Comparison of ENCODE assay signal across 20 cellular contexts in genomic region chr11:114064216-114064615, GRCh38. TPM values are rescaled to one million over a fixed set of nuclear protein-coding genes. Genes with fewer than 3 reads are reported as not detected.
DNase-seq lines count a peak whose midpoint lies in the region; ATAC-seq and TF ChIP-seq lines count a peak whose summit lies in the region.
"Had no signal": no experiment of that assay in that cellular context is flagged by ENCODE, and none has a peak within 500 bp of the region (broad histone marks: within the 10 kb centered on the region; RNA-seq: fewer than 3 reads in every experiment).

No MANE protein-coding gene starts in this region.

- H3K4me1 ChIP-seq in breast epithelium (peaks cover 8 to 19% of the 10 kb centered on the region in 2 donors), right lobe of liver (peaks cover 0 to 46% (median 26%) of the 10 kb centered on the region in 4 donors)

- DNase-seq in activated CD8-positive, alpha-beta T cell treated with anti-CD3 and anti-CD28 coated beads for 36 hours: no peak
- no peak for DNase-seq in activated CD8-positive, alpha-beta T cell treated with anti-CD3 and anti-CD28 coated beads, Interleukin-2, amount 10 ng/mL, durations not matched to agents 7 days and 5 days
- no peak for DNase-seq in breast epithelium (ENCODE audit: low spot score in 2 of 2)
- peak; percentile 69 to 87 (median 86) for DNase-seq in right lobe of liver
- no peak for DNase-seq in substantia nigra (lab: John Stamatoyannopoulos, UW)
- DNase-seq in mesenteric fat pad (ENCODE audit: low spot score): no peak
- DNase-seq: 8988T; activated CD8-positive, alpha-beta memory T cell treated with anti-CD3 and anti-CD28 coated beads, Interleukin-2, amount 10 ng/mL, durations not matched to agents 7 days and 5 days; cortex of kidney; DMS 273 treated with DMSO at 0.1 percent for 48 hours; GM23248; MM.1S; NCI-H2029 treated with DMSO at 0.1 percent for 48 hours; NCI-H510A treated with DMSO at 0.1 percent for 48 hours; stimulated activated CD4-positive, alpha-beta T cell treated with anti-CD3 and anti-CD28 coated beads, Interleukin-4, amount 100 ng/mL, for 1 hour; transverse colon had no signal

- peak overlapping the region; percentile 40 for H3K4me3 Mint-ChIP-seq in activated CD8-positive, alpha-beta T cell treated with anti-CD3 and anti-CD28 coated beads for 36 hours
- no peak overlapping the region for H3K4me3 Mint-ChIP-seq in activated CD8-positive, alpha-beta T cell treated with anti-CD3 and anti-CD28 coated beads, Interleukin-2, amount 10 ng/mL, durations not matched to agents 7 days and 5 days
- H3K4me3 Mint-ChIP-seq: activated CD8-positive, alpha-beta memory T cell treated with anti-CD3 and anti-CD28 coated beads, Interleukin-2, amount 10 ng/mL, durations not matched to agents 7 days and 5 days had no signal

- peaks cover 3% of the 10 kb centered on the region for H3K4me1 Mint-ChIP-seq in activated CD8-positive, alpha-beta T cell treated with anti-CD3 and anti-CD28 coated beads for 36 hours (ENCODE audit: low read depth)
- H3K4me1 Mint-ChIP-seq in activated CD8-positive, alpha-beta T cell treated with anti-CD3 and anti-CD28 coated beads, Interleukin-2, amount 10 ng/mL, durations not matched to agents 7 days and 5 days (ENCODE audit: low read depth): peaks cover 18% of the 10 kb centered on the region

- H3K27ac Mint-ChIP-seq in activated CD8-positive, alpha-beta T cell treated with anti-CD3 and anti-CD28 coated beads for 36 hours: no peak overlapping the region
- no peak overlapping the region for H3K27ac Mint-ChIP-seq in activated CD8-positive, alpha-beta T cell treated with anti-CD3 and anti-CD28 coated beads, Interleukin-2, amount 10 ng/mL, durations not matched to agents 7 days and 5 days
- H3K27ac Mint-ChIP-seq: activated CD8-positive, alpha-beta memory T cell treated with anti-CD3 and anti-CD28 coated beads, Interleukin-2, amount 10 ng/mL, durations not matched to agents 7 days and 5 days had no signal

- TF ChIP-seq POLR2A in breast epithelium (IDR thresholded peaks at IDR 0.05) (no peak), right lobe of liver (IDR thresholded peaks at IDR 0.05) (no peak)

- intact Hi-C loops in activated CD8-positive, alpha-beta T cell treated with anti-CD3 and anti-CD28 coated beads for 36 hours (cut with micrococcal nuclease): no loop called here
- intact Hi-C loops in breast epithelium (cut with DNase I; ENCODE audit: low total_unique reads) (no loop called here), right lobe of liver (cut with DNase I) (loop anchor here in 1 of 2 donors (10.0 kb wide), 1 partner anchor 91 kb away; no protein-coding TSS in a partner anchor)

- H3K9me3 Mint-ChIP-seq in activated CD8-positive, alpha-beta T cell treated with anti-CD3 and anti-CD28 coated beads for 36 hours: no peaks in the 10 kb centered on the region
- H3K9me3 Mint-ChIP-seq in activated CD8-positive, alpha-beta T cell treated with anti-CD3 and anti-CD28 coated beads, Interleukin-2, amount 10 ng/mL, durations not matched to agents 7 days and 5 days (ENCODE audit: insufficient read depth): no peaks in the 10 kb centered on the region

- H3K4me3 ChIP-seq in breast epithelium (peak overlapping the region; percentile 85 to 100 (median 94)), right lobe of liver (peak overlapping the region in 2 of 3 donors; percentile 26 to 32)
- H3K4me3 ChIP-seq: GM23248 had no signal

- no peaks in the 10 kb centered on the region for H3K36me3 Mint-ChIP-seq in activated CD8-positive, alpha-beta T cell treated with anti-CD3 and anti-CD28 coated beads for 36 hours (ENCODE audit: low read depth)
- peaks cover 17% of the 10 kb centered on the region for H3K36me3 Mint-ChIP-seq in activated CD8-positive, alpha-beta T cell treated with anti-CD3 and anti-CD28 coated beads, Interleukin-2, amount 10 ng/mL, durations not matched to agents 7 days and 5 days (ENCODE audit: low read depth)
- H3K36me3 Mint-ChIP-seq: activated CD8-positive, alpha-beta memory T cell treated with anti-CD3 and anti-CD28 coated beads, Interleukin-2, amount 10 ng/mL, durations not matched to agents 7 days and 5 days had no signal

- H3K27me3 Mint-ChIP-seq in activated CD8-positive, alpha-beta T cell treated with anti-CD3 and anti-CD28 coated beads for 36 hours: peaks cover 14% of the 10 kb centered on the region
- H3K27me3 Mint-ChIP-seq in activated CD8-positive, alpha-beta T cell treated with anti-CD3 and anti-CD28 coated beads, Interleukin-2, amount 10 ng/mL, durations not matched to agents 7 days and 5 days (ENCODE audit: low read depth): peaks cover 18% of the 10 kb centered on the region

- no peak for ATAC-seq in activated CD8-positive, alpha-beta T cell treated with anti-CD3 and anti-CD28 coated beads for 36 hours
- ATAC-seq in activated CD8-positive, alpha-beta T cell treated with anti-CD3 and anti-CD28 coated beads, Interleukin-2, amount 10 ng/mL, durations not matched to agents 7 days and 5 days: no peak
- ATAC-seq in right lobe of liver (peak; percentile 22 to 43 (median 35)), GM21529 (IDR thresholded peaks at IDR 0.05; ENCODE audit: unreplicated experiment) (no peak), HG03280 (IDR thresholded peaks at IDR 0.05; ENCODE audit: unreplicated experiment) (no peak)
- ATAC-seq: activated CD4-positive, CD25-positive, alpha-beta regulatory T cell treated with anti-CD3 and anti-CD28 coated beads, Interleukin-2, amount 50 U/mL, for 24 hours; activated CD8-positive, alpha-beta memory T cell treated with anti-CD3 and anti-CD28 coated beads, Interleukin-2, amount 10 ng/mL, durations not matched to agents 7 days and 5 days had no signal

- POLR2A ChIA-PET in activated CD8-positive, alpha-beta T cell treated with anti-CD3 and anti-CD28 coated beads for 36 hours (lab: Charles Lee): interaction anchor here (0.8 kb wide), 1 partner anchor 31 kb away, joined by 3 read pairs; no protein-coding TSS in a partner anchor
- POLR2A ChIA-PET in activated CD8-positive, alpha-beta T cell treated with anti-CD3 and anti-CD28 coated beads, Interleukin-2, amount 10 ng/mL, durations not matched to agents 7 days and 5 days (lab: Charles Lee): no interaction called here

- H3K27me3 ChIP-seq in breast epithelium: no peaks in the 10 kb centered on the region
- H3K27me3 ChIP-seq in right lobe of liver: no peaks in the 10 kb centered on the region
- H3K27me3 ChIP-seq: transverse colon had no signal

- CTCF ChIA-PET in activated CD8-positive, alpha-beta T cell treated with anti-CD3 and anti-CD28 coated beads for 36 hours (lab: Charles Lee): no interaction called here
- CTCF ChIA-PET in activated CD8-positive, alpha-beta T cell treated with anti-CD3 and anti-CD28 coated beads, Interleukin-2, amount 10 ng/mL, durations not matched to agents 7 days and 5 days (lab: Charles Lee): no interaction called here

- WGBS in right lobe of liver (ENCODE audit: insufficient coverage, low coverage, low lambda C conversion rate, missing lambda C conversion rate): 59% methylated on average over 3 of the region's 14 CpGs

- peak overlapping the region in 1 of 2 donors; percentile 17 for H3K27ac ChIP-seq in breast epithelium
- peak overlapping the region in 2 of 3 donors; percentile 93 to 100 for H3K27ac ChIP-seq in right lobe of liver
- H3K27ac ChIP-seq in substantia nigra (ENCODE audit: low read depth, low read length, poor library complexity, severe bottlenecking): peak overlapping the region; percentile 30
- H3K27ac ChIP-seq: GM23248, neutrophil had no signal

- no peak for TF ChIP-seq CTCF in activated CD8-positive, alpha-beta T cell treated with anti-CD3 and anti-CD28 coated beads for 36 hours (IDR thresholded peaks at IDR 0.05)
- TF ChIP-seq CTCF in breast epithelium (IDR thresholded peaks at IDR 0.05): no peak
- TF ChIP-seq CTCF in right lobe of liver (IDR thresholded peaks at IDR 0.05): peak in 1 of 4 donors; percentile 19

- H3K9me3 ChIP-seq in breast epithelium (no peaks in the 10 kb centered on the region), right lobe of liver (no peaks in the 10 kb centered on the region)
- H3K9me3 ChIP-seq: neutrophil, transverse colon had no signal

- peaks cover 3% of the 10 kb centered on the region for H3K36me3 ChIP-seq in breast epithelium
- peaks cover 0 to 56% (median 29%) of the 10 kb centered on the region in 4 donors for H3K36me3 ChIP-seq in right lobe of liver
- H3K36me3 ChIP-seq: neutrophil had no signal

RNA-seq across cellular contexts. Expression of gene ZBTB16, which starts 4.7 kb away (rescaled TPM):
- 10 to 100 TPM in 1 of 2 experiments, 1 to 10 TPM in 1; 9.5 to 10.1 TPM for total RNA-seq in activated CD8-positive, alpha-beta T cell treated with anti-CD3 and anti-CD28 coated beads for 36 hours
- 10 to 100 TPM; 16.3 to 16.4 TPM for total RNA-seq in activated CD8-positive, alpha-beta T cell treated with anti-CD3 and anti-CD28 coated beads, Interleukin-2, amount 10 ng/mL, durations not matched to agents 7 days and 5 days
- total RNA-seq in breast epithelium (100 to 1,000 TPM; 236 to 358 (median 271) TPM), right lobe of liver (100 to 1,000 TPM in 2 of 6 experiments, 10 to 100 TPM in 4; 13.1 to 205 (median 52.2) TPM), mesenteric fat pad (196 TPM)
- total RNA-seq: GM23248 had no signal

Comparison
In these comparisons a context has a peak if more than half of its experiments do, and no peak if none do; other contexts are left out.
1. ATAC-seq: peak in right lobe of liver (4 of 4); none in activated CD8-positive, alpha-beta T cell treated with anti-CD3 and anti-CD28 coated beads for 36 hours (single experiment), activated CD8-positive, alpha-beta T cell treated with anti-CD3 and anti-CD28 coated beads, Interleukin-2, amount 10 ng/mL, durations not matched to agents 7 days and 5 days (single experiment), GM21529 (single experiment) and HG03280 (single experiment).
2. DNase-seq: peak in right lobe of liver (3 of 3); none in activated CD8-positive, alpha-beta T cell treated with anti-CD3 and anti-CD28 coated beads for 36 hours (single experiment), activated CD8-positive, alpha-beta T cell treated with anti-CD3 and anti-CD28 coated beads, Interleukin-2, amount 10 ng/mL, durations not matched to agents 7 days and 5 days (single experiment), breast epithelium (0 of 2), substantia nigra (0 of 49) and mesenteric fat pad (single experiment).